ENCODE assay signal across 8 cellular contexts in genomic region chr1:58968360-58968952, GRCh38.
DNase-seq lines count a peak whose midpoint lies in the region; ATAC-seq, FAIRE-seq and TF ChIP-seq lines count a peak whose summit lies in the region.

No MANE protein-coding gene starts in this region.

- peaks cover 5 to 7% of the 10 kb centered on the region in 2 donors for H3K4me1 ChIP-seq in ascending aorta
- H3K4me1 ChIP-seq in stomach = peaks cover 28 to 66% (median 50%) of the 10 kb centered on the region in 4 donors

- no peak for TF ChIP-seq EP300 in stomach (IDR thresholded peaks at IDR 0.05)

- FAIRE-seq in GM12891 (lab: Jason Lieb, UNC) = peak; percentile 90

- intact Hi-C loops in ascending aorta (cut with DNase I) (no loop called here), stomach (cut with DNase I; ENCODE audit: low total_unique reads) (no loop called here)

- H3K9me3 ChIP-seq in ascending aorta = no peaks in the 10 kb centered on the region
- no peaks in the 10 kb centered on the region for H3K9me3 ChIP-seq in stomach

- WGBS in stomach, 5 donors = 2 to 12% (median 5%) methylated on average over 4 of the region's 4 CpGs

- H3K27me3 ChIP-seq in ascending aorta = no peaks in the 10 kb centered on the region
- H3K27me3 ChIP-seq in kidney epithelial cell (ENCODE audit: control insufficient read depth, insufficient read depth, low read length) = no peaks in the 10 kb centered on the region
- H3K27me3 ChIP-seq in stomach = no peaks in the 10 kb centered on the region
- H3K27me3 ChIP-seq in H7 (ENCODE audit: control insufficient read depth, insufficient read depth, low read length) = no peaks in the 10 kb centered on the region

- TF ChIP-seq POLR2A in GM12891 (IDR thresholded peaks at IDR 0.05; ENCODE audit: low read depth, low read length) = no peak
- TF ChIP-seq POLR2A in stomach (IDR thresholded peaks at IDR 0.05) = no peak

- no peak for TF ChIP-seq CTCF in ascending aorta (IDR thresholded peaks at IDR 0.05)
- no peak for TF ChIP-seq CTCF in kidney epithelial cell (IDR thresholded peaks at IDR 0.05; ENCODE audit: insufficient read depth, low read length, poor library complexity, severe bottlenecking)
- no peak for TF ChIP-seq CTCF in stomach (IDR thresholded peaks at IDR 0.05)

- DNase-seq in GM12891 (ENCODE audit: insufficient read length, low spot score) = peak; percentile 18
- DNase-seq in LHCN-M2 (ENCODE audit: low read depth) = peak; percentile 45
- peak; percentile 14 to 87 for DNase-seq in ascending aorta (ENCODE audit: low spot score in 2 of 2)
- peak; percentile 52 for DNase-seq in kidney epithelial cell (ENCODE audit: low read depth)
- peak; percentile 87 for DNase-seq in stomach
- DNase-seq in NCI-H1436 treated with DMSO at 0.1 percent for 48 hours (lab: John Stamatoyannopoulos, UW) = no peak
- no peak for DNase-seq in H7

- ATAC-seq in GM21576 (IDR thresholded peaks at IDR 0.05; ENCODE audit: unreplicated experiment) = peak; percentile 77

- no peaks in the 10 kb centered on the region for H3K36me3 ChIP-seq in ascending aorta
- no peaks in the 10 kb centered on the region for H3K36me3 ChIP-seq in kidney epithelial cell (ENCODE audit: control insufficient read depth, insufficient read depth, low read length)
- H3K36me3 ChIP-seq in stomach = no peaks in the 10 kb centered on the region
- H3K36me3 ChIP-seq in H7 (replicated peaks; ENCODE audit: control insufficient read depth, insufficient read depth, low read length) = no peaks in the 10 kb centered on the region

- H3K4me3 ChIP-seq in ascending aorta (no peak overlapping the region), kidney epithelial cell (ENCODE audit: low read depth, low read length) (no peak overlapping the region), stomach (no peak overlapping the region), H7 (ENCODE audit: insufficient read depth, low read depth, low read length) (no peak overlapping the region)

- H3K27ac ChIP-seq in ascending aorta (peak overlapping the region; percentile 82 to 90), stomach (peak overlapping the region; percentile 85 to 90 (median 87))

TF ChIP-seq in GM12891, 5 proteins besides CTCF, POLR2A, EP300 and RAD21:
- no peak for TF ChIP-seq TAF1 (IDR thresholded peaks at IDR 0.05; ENCODE audit: low read depth, low read length)
- TF ChIP-seq SPI1 (IDR thresholded peaks at IDR 0.05; ENCODE audit: low read depth, low read length) = peak; percentile 75

Comparison
In these comparisons a context has a peak if more than half of its experiments do, and no peak if none do; other contexts are left out.
1. DNase-seq: peak in GM12891 (single experiment), LHCN-M2 (single experiment), ascending aorta (2 of 2), kidney epithelial cell (single experiment) and stomach (single experiment); none in NCI-H1436 treated with DMSO at 0.1 percent for 48 hours (single experiment) and H7 (single experiment).